Comparison of ENCODE assay signal across 9 cellular contexts in genomic region chrX:40009462-40009851, GRCh38.
DNase-seq lines count a peak whose midpoint lies in the region; ATAC-seq and TF ChIP-seq lines count a peak whose summit lies in the region.
"Had no signal": no experiment of that assay in that cellular context is flagged by ENCODE, and none has a peak within 500 bp of the region (broad histone marks: within the 10 kb centered on the region; RNA-seq: fewer than 3 reads in every experiment).

No MANE protein-coding gene starts in this region.

- H3K4me1 Mint-ChIP-seq in effector memory CD8-positive, alpha-beta T cell (ENCODE audit: low read depth in 2 of 2), result peaks cover 22 to 23% of the 10 kb centered on the region in 2 donors

- DNase-seq in ELF-1 (ENCODE audit: low read depth, low spot score) (peak; percentile 69), NCI-H1092 treated with DMSO at 0.1 percent for 48 hours (lab: John Stamatoyannopoulos, UW) (peak; percentile 60), NCI-H187 (lab: John Stamatoyannopoulos, UW) (no peak), erythroblast (lab: John Stamatoyannopoulos, UW) (no peak), NCI-H748 (lab: John Stamatoyannopoulos, UW; ENCODE audit: unreplicated experiment) (no peak), kidney glomerular epithelial cell (lab: John Stamatoyannopoulos, UW) (no peak)
- no peak for DNase-seq in effector memory CD8-positive, alpha-beta T cell
- DNase-seq: NCI-H226 had no signal

- peaks cover 22 to 40% of the 10 kb centered on the region in 2 donors for H3K27me3 Mint-ChIP-seq in effector memory CD8-positive, alpha-beta T cell

- no peaks in the 10 kb centered on the region for H3K9me3 Mint-ChIP-seq in effector memory CD8-positive, alpha-beta T cell

- peak overlapping the region; percentile 37 to 52 for H3K4me3 ChIP-seq in neutrophil (ENCODE audit: low read depth in 1 of 2, low read length in 1 of 2)

- H3K36me3 ChIP-seq in neutrophil, result no peaks in the 10 kb centered on the region

- H3K4me1 ChIP-seq in neutrophil (ENCODE audit: control insufficient read depth in 1 of 2, insufficient read depth in 1 of 2, low read depth in 1 of 2, low read length in 1 of 2), result peaks cover 54 to 55% of the 10 kb centered on the region in 2 experiments

- ATAC-seq in effector memory CD8-positive, alpha-beta T cell (replicated peaks), result no peak

- H3K9me3 ChIP-seq in neutrophil, result no peaks in the 10 kb centered on the region

- H3K27me3 ChIP-seq in neutrophil, result peaks cover 92% of the 10 kb centered on the region

- H3K27ac ChIP-seq in neutrophil, result no peak overlapping the region

- TF ChIP-seq POLR2A in erythroblast (IDR thresholded peaks at IDR 0.05; ENCODE audit: low read length), result no peak

- TF ChIP-seq CTCF in neutrophil (IDR thresholded peaks at IDR 0.05), result no peak

- H3K36me3 Mint-ChIP-seq in effector memory CD8-positive, alpha-beta T cell (ENCODE audit: insufficient read depth), result peaks cover 27% of the 10 kb centered on the region

- peak overlapping the region; percentile 68 to 69 for H3K4me3 Mint-ChIP-seq in effector memory CD8-positive, alpha-beta T cell

- H3K27ac Mint-ChIP-seq in effector memory CD8-positive, alpha-beta T cell, result no peak overlapping the region

Comparison
In these comparisons a context has a peak if more than half of its experiments do, and no peak if none do; other contexts are left out.
1. DNase-seq: peak in ELF-1 (single experiment) and NCI-H1092 treated with DMSO at 0.1 percent for 48 hours (single experiment); none in effector memory CD8-positive, alpha-beta T cell (0 of 3), NCI-H187 (0 of 2), erythroblast (0 of 2), NCI-H748 (single experiment) and kidney glomerular epithelial cell (single experiment).